Comparison of ENCODE assay signal across 22 cellular contexts in genomic region chr3:18641916-18642315, GRCh38.
DNase-seq lines count a peak whose midpoint lies in the region; ATAC-seq and TF ChIP-seq lines count a peak whose summit lies in the region.
"Had no signal": no experiment of that assay in that cellular context is flagged by ENCODE, and none has a peak within 500 bp of the region (broad histone marks: within the 10 kb centered on the region; RNA-seq: fewer than 3 reads in every experiment).

No MANE protein-coding gene starts in this region.

- H3K9me3 Mint-ChIP-seq in activated T-cell treated with anti-CD3 and anti-CD28 coated beads, Interleukin-2, amount 50 U/mL, for 72 hours: peaks cover 10 to 19% of the 10 kb centered on the region in 2 donors
- H3K9me3 Mint-ChIP-seq in endodermal cell: no peaks in the 10 kb centered on the region

- H4K20me1 ChIP-seq in PC-3 (ENCODE audit: low read length) (no peaks in the 10 kb centered on the region), hepatocyte (ENCODE audit: insufficient read depth, poor library complexity, severe bottlenecking) (no peaks in the 10 kb centered on the region)

- no peak overlapping the region for H3K4me3 Mint-ChIP-seq in activated T-cell treated with anti-CD3 and anti-CD28 coated beads, Interleukin-2, amount 50 U/mL, for 72 hours
- no peak overlapping the region for H3K4me3 Mint-ChIP-seq in endodermal cell
- H3K4me3 Mint-ChIP-seq: CD4-positive, CD25-positive, alpha-beta regulatory T cell; HFFc6 had no signal

- H3K4me1 Mint-ChIP-seq in activated T-cell treated with anti-CD3 and anti-CD28 coated beads, Interleukin-2, amount 50 U/mL, for 72 hours (ENCODE audit: low read depth): peaks cover 60% of the 10 kb centered on the region
- H3K4me1 Mint-ChIP-seq in endodermal cell: peaks cover 4% of the 10 kb centered on the region

- peaks cover 20 to 28% of the 10 kb centered on the region in 2 donors for H3K36me3 Mint-ChIP-seq in activated T-cell treated with anti-CD3 and anti-CD28 coated beads, Interleukin-2, amount 50 U/mL, for 72 hours (ENCODE audit: insufficient read depth in 2 of 2)
- no peaks in the 10 kb centered on the region for H3K36me3 Mint-ChIP-seq in endodermal cell (ENCODE audit: low read depth)
- H3K36me3 Mint-ChIP-seq: CD4-positive, CD25-positive, alpha-beta regulatory T cell had no signal

- POLR2A ChIA-PET in PC-3 (lab: Charles Lee; ENCODE audit: unreplicated experiment): no interaction called here

- CTCF ChIA-PET in PC-3 (lab: Charles Lee): no interaction called here

- H3K4me1 ChIP-seq in PC-3 (ENCODE audit: insufficient read depth, low read length): 0 out of 2 replicates have a peak, but pooled peaks cover 6% of the 10 kb centered on the region
- no peaks in the 10 kb centered on the region for H3K4me1 ChIP-seq in hepatocyte (ENCODE audit: insufficient read depth)
- H3K4me1 ChIP-seq in endodermal cell (ENCODE audit: control insufficient read depth, insufficient read depth, low read length): no peaks in the 10 kb centered on the region
- H3K4me1 ChIP-seq: BE2C had no signal

- no peaks in the 10 kb centered on the region for H3K9me3 ChIP-seq in PC-3 (ENCODE audit: low read length)
- H3K9me3 ChIP-seq in hepatocyte (ENCODE audit: low read depth): no peaks in the 10 kb centered on the region
- H3K9me3 ChIP-seq in endodermal cell (ENCODE audit: control insufficient read depth, low read length): no peaks in the 10 kb centered on the region
- H3K9me3 ChIP-seq: BE2C had no signal

- 78% methylated on average over 3 of the region's 3 CpGs for WGBS in hepatocyte (ENCODE audit: low lambda C conversion rate, missing lambda C conversion rate)
- 86 to 93% methylated on average over 2 to 3 of the region's 3 CpGs for WGBS in endodermal cell (ENCODE audit: insufficient coverage in 1 of 2, insufficient read length in 1 of 2), 2 experiments

- intact Hi-C loops in PC-3 (cut with micrococcal nuclease): no loop called here

- no peaks in the 10 kb centered on the region for H3K27me3 Mint-ChIP-seq in activated T-cell treated with anti-CD3 and anti-CD28 coated beads, Interleukin-2, amount 50 U/mL, for 72 hours (ENCODE audit: low read depth)
- no peaks in the 10 kb centered on the region for H3K27me3 Mint-ChIP-seq in endodermal cell (ENCODE audit: insufficient read depth)
- H3K27me3 Mint-ChIP-seq: CD4-positive, CD25-positive, alpha-beta regulatory T cell; CD8-positive, alpha-beta memory T cell had no signal

- peak overlapping the region; percentile 99 for H3K27ac Mint-ChIP-seq in activated T-cell treated with anti-CD3 and anti-CD28 coated beads, Interleukin-2, amount 50 U/mL, for 72 hours
- H3K27ac Mint-ChIP-seq in endodermal cell: no peak overlapping the region
- H3K27ac Mint-ChIP-seq: CD4-positive, CD25-positive, alpha-beta regulatory T cell; HFFc6 had no signal

- no peak overlapping the region for H2AFZ ChIP-seq in PC-3 (ENCODE audit: low read length)
- no peak overlapping the region for H2AFZ ChIP-seq in hepatocyte

- H3K36me3 ChIP-seq in PC-3 (ENCODE audit: low read depth, low read length) (no peaks in the 10 kb centered on the region), hepatocyte (replicated peaks; ENCODE audit: insufficient read depth, low read depth) (no peaks in the 10 kb centered on the region), endodermal cell (ENCODE audit: control insufficient read depth, insufficient read depth, low read length) (no peaks in the 10 kb centered on the region)
- H3K36me3 ChIP-seq: BE2C had no signal

- TF ChIP-seq CTCF in PC-3 (conservative IDR thresholded peaks at IDR 0.05; ENCODE audit: low read depth, low read length) (no peak), hepatocyte (IDR thresholded peaks at IDR 0.05; ENCODE audit: poor library complexity) (no peak), endodermal cell (conservative IDR thresholded peaks at IDR 0.05) (no peak)

- BruUV-seq in PC-3 (replicated peaks; lab: Mats Ljungman, UMichigan): no TSS peak

- H3K9ac ChIP-seq in PC-3 (ENCODE audit: low read length): no peak overlapping the region
- H3K9ac ChIP-seq in endodermal cell (ENCODE audit: extremely low read depth, low read length, poor library complexity, severe bottlenecking): no peak overlapping the region

- H3F3A ChIP-seq in PC-3 (ENCODE audit: low read length, unreplicated experiment): no peaks in the 10 kb centered on the region

- H3K79me2 ChIP-seq in PC-3 (ENCODE audit: low read length) (no peaks in the 10 kb centered on the region), hepatocyte (no peaks in the 10 kb centered on the region)

- DNase-seq in activated T-cell treated with anti-CD3 and anti-CD28 coated beads, Interleukin-2, amount 50 U/mL, for 72 hours: no peak
- DNase-seq in activated T-cell treated with anti-CD3 and anti-CD28 coated beads for 4 hours (no peak), PC-3 (peak; percentile 35), hepatocyte (ENCODE audit: low spot score) (no peak), cerebellar nuclear complex (lab: John Stamatoyannopoulos, UW) (no peak), endodermal cell (no peak)
- DNase-seq: ACHN; BE2C; C1 segment of cervical spinal cord; CD4-positive, CD25-positive, alpha-beta regulatory T cell; CD8-positive, alpha-beta memory T cell; COR-L47; DMS 273 treated with DMSO at 0.1 percent for 48 hours; DMS79; GDM1; GOT3; H7; HFFc6; IMR-90 had no signal

- no peak overlapping the region for H3K4me3 ChIP-seq in PC-3 (ENCODE audit: low read length)
- no peak overlapping the region for H3K4me3 ChIP-seq in hepatocyte
- no peak overlapping the region for H3K4me3 ChIP-seq in endodermal cell (ENCODE audit: low read length)

- no peak overlapping the region for H3K27ac ChIP-seq in PC-3 (ENCODE audit: low read length)
- peak overlapping the region; percentile 45 for H3K27ac ChIP-seq in hepatocyte
- H3K27ac ChIP-seq in endodermal cell (ENCODE audit: low read depth, low read length): no peak overlapping the region
- H3K27ac ChIP-seq: HL-60 had no signal

- H3K27me3 ChIP-seq in PC-3 (ENCODE audit: low read length): no peaks in the 10 kb centered on the region
- no peaks in the 10 kb centered on the region for H3K27me3 ChIP-seq in hepatocyte
- H3K27me3 ChIP-seq in endodermal cell (ENCODE audit: control insufficient read depth, insufficient read depth, low read length, poor library complexity, severe bottlenecking): no peaks in the 10 kb centered on the region
- H3K27me3 ChIP-seq: BE2C had no signal

- H3K9me2 ChIP-seq in PC-3 (replicated peaks; ENCODE audit: low read length): no peaks in the 10 kb centered on the region
- H3K9me2 ChIP-seq in hepatocyte (replicated peaks; ENCODE audit: insufficient read depth): no peaks in the 10 kb centered on the region

- no peak for ATAC-seq in activated T-cell treated with anti-CD3 and anti-CD28 coated beads, Interleukin-2, amount 50 U/mL, for 72 hours (replicated peaks in 1 of 2)
- peak; percentile 38; the same call in 1 of the 2 replicates for ATAC-seq in PC-3
- ATAC-seq in GM18520 (IDR thresholded peaks at IDR 0.05; ENCODE audit: unreplicated experiment): no peak
- ATAC-seq: HCT116 had no signal

- H3K4me2 ChIP-seq in PC-3 (ENCODE audit: low read length) (no peak overlapping the region), hepatocyte (no peak overlapping the region)
